Comparison of ENCODE assay signal across 8 cellular contexts in genomic region chr11:45371251-45371749, GRCh38.
DNase-seq lines count a peak whose midpoint lies in the region; ATAC-seq, FAIRE-seq and TF ChIP-seq lines count a peak whose summit lies in the region.

No MANE protein-coding gene starts in this region.

- CTCF ChIA-PET in A673 (lab: Charles Lee) = interaction anchor here (0.6 to 4.6 kb wide), 15 partner anchors 9 to 1704 kb away, joined by 3 to 86 read pairs (median 5); no protein-coding TSS in a partner anchor

- ATAC-seq in HG02852 (IDR thresholded peaks at IDR 0.05; ENCODE audit: unreplicated experiment) = no peak

- TF ChIP-seq POLR2A in adrenal gland (IDR thresholded peaks at IDR 0.05) = no peak

- peaks cover 17% of the 10 kb centered on the region for H3K4me1 ChIP-seq in A673 (ENCODE audit: insufficient read depth, low read length, poor library complexity, severe bottlenecking)
- no peaks in the 10 kb centered on the region for H3K4me1 ChIP-seq in adrenal gland (replicated peaks in 1 of 2)

- peak; percentile 100 for TF ChIP-seq CTCF in A673 (conservative IDR thresholded peaks at IDR 0.05; ENCODE audit: low read depth, low read length)
- peak; percentile 77 to 91 (median 88) for TF ChIP-seq CTCF in adrenal gland (IDR thresholded peaks at IDR 0.05)

- BruUV-seq in A673 (replicated peaks; lab: Mats Ljungman, UMichigan) = no TSS peak

- intact Hi-C loops in A673 (cut with micrococcal nuclease; ENCODE audit: unreplicated experiment) (loop anchor here (1.0 kb wide), 2 partner anchors 284 to 400 kb away; no protein-coding TSS in a partner anchor), adrenal gland (cut with DNase I) (no loop called here)

- no peak overlapping the region for H3K4me3 ChIP-seq in A673 (ENCODE audit: low read depth, low read length, poor library complexity, severe bottlenecking)
- no peak overlapping the region for H3K4me3 ChIP-seq in adrenal gland

- FAIRE-seq in GM18507 (lab: Jason Lieb, UNC) = peak; percentile 78

- POLR2A ChIA-PET in A673 (lab: Charles Lee; ENCODE audit: low non-redundant PET) = no interaction called here

- H3K36me3 ChIP-seq in A673 (ENCODE audit: insufficient read depth, low read length, poor library complexity, severe bottlenecking) (no peaks in the 10 kb centered on the region), adrenal gland (replicated peaks in 1 of 2) (no peaks in the 10 kb centered on the region)

- no peaks in the 10 kb centered on the region for H3K27me3 ChIP-seq in A673 (replicated peaks; ENCODE audit: insufficient read depth, low read depth, low read length, poor library complexity)
- H3K27me3 ChIP-seq in adrenal gland = peaks cover 2% of the 10 kb centered on the region

- no peaks in the 10 kb centered on the region for H3K9me3 ChIP-seq in A673 (ENCODE audit: low read depth, low read length, poor library complexity, severe bottlenecking)
- H3K9me3 ChIP-seq in adrenal gland (replicated peaks in 1 of 3) = no peaks in the 10 kb centered on the region

- H3K27ac ChIP-seq in A673 (ENCODE audit: low read depth, low read length, poor library complexity, severe bottlenecking) (no peak overlapping the region), adrenal gland (no peak overlapping the region)

- peak; percentile 91 for DNase-seq in A673 (ENCODE audit: low spot score)
- DNase-seq in GM18507 (ENCODE audit: extremely low spot score, insufficient read length, low read depth) = peak; percentile 43
- peak; percentile 93 for DNase-seq in NCI-H1105 (lab: John Stamatoyannopoulos, UW)
- peak; percentile 11 for DNase-seq in SKM-1 (lab: John Stamatoyannopoulos, UW; ENCODE audit: unreplicated experiment)
- DNase-seq in adrenal gland = peak; percentile 45 to 89 (median 69)
- peak; percentile 81 for DNase-seq in hepatic stellate cell (ENCODE audit: low spot score)
- DNase-seq in retina = peak; percentile 93

- WGBS in adrenal gland, 4 donors = 1 to 15% (median 9%) methylated on average over 9 to 18 of the region's 18 CpGs

Comparison
In these comparisons a context has a peak if more than half of its experiments do, and no peak if none do; other contexts are left out.
1. DNase-seq: peak in every context shown above with its lines; median percentile 93 in NCI-H1105; 93 in retina; 91 in A673; 81 in hepatic stellate cell; 69 in adrenal gland; 43 in GM18507; 11 in SKM-1.